Comparison of ENCODE assay signal across 29 cellular contexts in genomic region chr1:215423288-215423687, GRCh38.
"Had no signal": no experiment of that assay in that cellular context is flagged by ENCODE, and none has a peak within 500 bp of the region (broad histone marks: within the 10 kb centered on the region; RNA-seq: fewer than 3 reads in every experiment).

No MANE protein-coding gene starts in this region.

- H3K36me3 ChIP-seq: SJCRH30 had no signal

- DNase-seq: Karpas-422, MM.1S, MV-4-11, NCI-H1092, NCI-H1105, NCI-H1417 treated with DMSO at 0.1 percent for 48 hours, NCI-H1436 treated with DMSO at 0.1 percent for 48 hours, NCI-H1694 treated with DMSO at 0.1 percent for 48 hours, NCI-H187 treated with DMSO at 0.1 percent for 48 hours, NCI-H2029, NCI-H2081, NCI-H2171 treated with DMSO at 0.1 percent for 48 hours, NCI-H2227 treated with DMSO at 0.1 percent for 48 hours, NCI-H345, NCI-H446, NCI-H510A treated with DMSO at 0.1 percent for 48 hours, NCI-H524 treated with DMSO at 0.1 percent for 48 hours, NCI-H526 treated with DMSO at 0.1 percent for 48 hours, NCI-H774, PC-9, SHP77, SIG-M5, SJCRH30, T-cell had no signal

- H2AFZ ChIP-seq: PC-9 had no signal

- ATAC-seq: Panc1, Right ventricle myocardium inferior, SK-N-SH treated with all-trans-retinoic acid at 6 μM for 48 hours, T-cell had no signal

- H3K9me3 ChIP-seq: SJCRH30 had no signal

- H3K27ac ChIP-seq: PC-9, RWPE1, SJCRH30, SK-N-MC had no signal

- H3K4me2 ChIP-seq: PC-9 had no signal

- H3K4me3 ChIP-seq: PC-9, SJCRH30, SK-N-MC had no signal

- H3K27me3 ChIP-seq: SJCRH30 had no signal

- H3K4me1 ChIP-seq: SJCRH30 had no signal
